29 cellular contexts compared by ENCODE assay signal in the genomic region with DNA sequence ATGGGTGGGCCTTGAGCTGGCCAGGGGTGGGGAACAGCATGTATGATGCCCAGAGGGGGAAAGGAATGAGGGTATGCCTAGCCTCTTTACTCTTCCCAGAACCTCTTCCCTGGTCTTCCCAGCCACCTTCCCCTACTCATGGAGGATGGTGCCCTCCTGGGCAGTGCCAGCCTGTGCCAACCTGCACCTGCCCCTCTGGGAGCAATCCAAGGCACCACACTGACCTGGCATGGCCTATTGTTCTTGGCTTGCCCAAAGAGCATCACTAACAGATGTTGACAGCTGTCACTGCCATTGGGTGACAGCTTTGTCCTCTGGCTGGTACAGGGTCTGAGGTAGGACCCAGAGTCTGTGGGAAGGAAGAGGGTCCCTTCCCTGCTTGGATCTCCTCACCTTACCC. TPM values are rescaled to one million over a fixed set of nuclear protein-coding genes. Genes with fewer than 3 reads are reported as not detected.
"Had no signal": no experiment of that assay in that cellular context is flagged by ENCODE, and none has a peak within 500 bp of the region (broad histone marks: within the 10 kb centered on the region; RNA-seq: fewer than 3 reads in every experiment).

No MANE protein-coding gene starts in this region.

- H3K9me3 ChIP-seq: heart right ventricle, mucosa of descending colon, neutrophil, psoas muscle, suprapubic skin, thoracic aorta, tibial artery, upper lobe of right lung had no signal

- H3K4me3 Mint-ChIP-seq: naive thymus-derived CD4-positive, alpha-beta T cell; natural killer cell treated with Interleukin-12 subunit alpha and Interleukin-12 subunit beta and Interleukin-15 and Interleukin-18, amount 100 ng/mL, for 72 hours; stimulated activated naive B cell treated with anti-CD40 and anti-IgM and Interleukin-4, amounts not matched to agents 10 μg/mL and 1 μg/mL and 100 μg/mL, for 72 hours; stimulated activated naive CD8-positive, alpha-beta T cell treated with anti-CD3 and anti-CD28 coated beads, Interleukin-15, Interleukin-2, amounts not matched to agents 100 ng/mL and 50 ng/mL, for 24 hours had no signal

- H3K9me3 Mint-ChIP-seq: naive thymus-derived CD4-positive, alpha-beta T cell; natural killer cell treated with Interleukin-12 subunit alpha and Interleukin-12 subunit beta and Interleukin-15 and Interleukin-18, amount 100 ng/mL, for 72 hours; stimulated activated naive CD8-positive, alpha-beta T cell treated with anti-CD3 and anti-CD28 coated beads, Interleukin-15, Interleukin-2, amounts not matched to agents 100 ng/mL and 50 ng/mL, for 24 hours had no signal

- ATAC-seq: left lobe of liver; mucosa of descending colon; naive thymus-derived CD4-positive, alpha-beta T cell; natural killer cell treated with Interleukin-12 subunit alpha and Interleukin-12 subunit beta and Interleukin-15 and Interleukin-18, amount 100 ng/mL, for 72 hours; sciatic nerve; stimulated activated naive B cell treated with anti-CD40 and anti-IgM and Interleukin-4, amounts not matched to agents 10 μg/mL and 1 μg/mL and 100 μg/mL, for 72 hours; upper lobe of right lung had no signal

- H3K27me3 Mint-ChIP-seq: stimulated activated naive CD8-positive, alpha-beta T cell treated with anti-CD3 and anti-CD28 coated beads, Interleukin-15, Interleukin-2, amounts not matched to agents 100 ng/mL and 50 ng/mL, for 24 hours had no signal

- H3K36me3 Mint-ChIP-seq: naive thymus-derived CD4-positive, alpha-beta T cell; natural killer cell treated with Interleukin-12 subunit alpha and Interleukin-12 subunit beta and Interleukin-15 and Interleukin-18, amount 100 ng/mL, for 72 hours; stimulated activated naive B cell treated with anti-CD40 and anti-IgM and Interleukin-4, amounts not matched to agents 10 μg/mL and 1 μg/mL and 100 μg/mL, for 72 hours had no signal

- H3K27ac ChIP-seq: heart right ventricle, hepatocyte, neutrophil, parathyroid adenoma, psoas muscle, skin epidermis, suprapubic skin, thoracic aorta, tibial artery, upper lobe of right lung had no signal

- H3K27ac Mint-ChIP-seq: natural killer cell treated with Interleukin-12 subunit alpha and Interleukin-12 subunit beta and Interleukin-15 and Interleukin-18, amount 100 ng/mL, for 72 hours; stimulated activated naive CD8-positive, alpha-beta T cell treated with anti-CD3 and anti-CD28 coated beads, Interleukin-15, Interleukin-2, amounts not matched to agents 100 ng/mL and 50 ng/mL, for 24 hours had no signal

- H3K4me1 Mint-ChIP-seq: naive thymus-derived CD4-positive, alpha-beta T cell; stimulated activated naive B cell treated with anti-CD40 and anti-IgM and Interleukin-4, amounts not matched to agents 10 μg/mL and 1 μg/mL and 100 μg/mL, for 72 hours had no signal

- H3K36me3 ChIP-seq: neutrophil, upper lobe of right lung had no signal

- H3K4me3 ChIP-seq: heart right ventricle, hepatocyte, lung, mucosa of descending colon, psoas muscle, skin epidermis, suprapubic skin, thoracic aorta, tibial artery, upper lobe of right lung had no signal

- H3K4me1 ChIP-seq: parathyroid adenoma, suprapubic skin, upper lobe of right lung had no signal

- DNase-seq: heart right ventricle; midbrain; mucosa of descending colon; naive thymus-derived CD4-positive, alpha-beta T cell; occipital lobe; psoas muscle; stimulated activated CD4-positive, alpha-beta T cell treated with anti-CD3 and anti-CD28 coated beads, Interleukin-12 subunit alpha, Interleukin-12 subunit beta, amount 100 ng/mL, for 4 hours; stimulated activated CD4-positive, alpha-beta T cell treated with anti-CD3 and anti-CD28 coated beads, Interleukin-15, amount 100 ng/mL, for 24 hours; stimulated activated CD4-positive, alpha-beta T cell treated with anti-CD3 and anti-CD28 coated beads, Interleukin-2, amount 100 ng/mL, for 24 hours; stimulated activated CD4-positive, alpha-beta T cell treated with anti-CD3 and anti-CD28 coated beads, Interleukin-4, amount 100 ng/mL, for 1 hour; stimulated activated naive B cell treated with anti-CD40 and anti-IgM and Interleukin-4, amounts not matched to agents 10 μg/mL and 1 μg/mL and 100 μg/mL, for 72 hours; tibial artery; trophoblast cell; upper lobe of right lung had no signal

- H3K27me3 ChIP-seq: heart right ventricle, hepatocyte, suprapubic skin, tibial artery, upper lobe of right lung had no signal

RNA-seq across cellular contexts. Expression of a gene that starts 12.9 kb away (rescaled TPM):
- polyA plus RNA-seq: neural cell had no signal

RNA-seq across cellular contexts. Expression of a gene that starts 13.1 kb away (rescaled TPM):
- total RNA-seq: mesenteric fat pad; myocyte; natural killer cell treated with Interleukin-12 subunit alpha and Interleukin-12 subunit beta and Interleukin-15 and Interleukin-18, amount 100 ng/mL, for 72 hours; subcutaneous adipose tissue; upper lobe of right lung had no signal
- polyA plus RNA-seq: naive thymus-derived CD4-positive, alpha-beta T cell had no signal
